ENCODE assay signal across 15 cellular contexts in the genomic region with DNA sequence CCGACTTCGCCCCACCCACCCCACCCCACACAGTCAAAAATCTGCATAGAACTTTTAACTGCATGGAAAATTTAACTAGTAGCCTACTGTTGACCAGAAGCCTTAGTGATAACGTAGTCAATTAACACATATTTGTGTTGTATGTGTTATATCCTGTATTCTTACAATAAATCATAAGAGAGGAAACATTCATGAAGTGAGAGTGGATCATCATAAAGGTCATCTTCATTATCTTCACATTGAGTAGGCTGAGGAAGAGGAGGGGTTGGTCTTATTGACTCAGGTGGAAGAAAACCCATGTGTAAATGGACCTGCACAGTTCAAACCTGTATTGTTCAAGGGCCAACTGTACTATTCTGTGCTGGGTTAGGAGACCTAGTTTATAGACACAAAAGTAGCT.
"Had no signal": no experiment of that assay in that cellular context is flagged by ENCODE, and none has a peak within 500 bp of the region (broad histone marks: within the 10 kb centered on the region; RNA-seq: fewer than 3 reads in every experiment).

No MANE protein-coding gene starts in this region.

- H3K27me3 Mint-ChIP-seq: activated naive CD8-positive, alpha-beta T cell treated with anti-CD3 and anti-CD28 coated beads, Interleukin-2, amount 10 ng/mL, durations not matched to agents 7 days and 5 days; central memory CD8-positive, alpha-beta T cell; naive B cell; type B pancreatic cell had no signal

- DNase-seq: activated CD8-positive, alpha-beta memory T cell treated with anti-CD3 and anti-CD28 coated beads, Interleukin-2, amount 50 U/mL, for 4 hours; activated naive CD8-positive, alpha-beta T cell treated with anti-CD3 and anti-CD28 coated beads, Interleukin-2, amount 10 ng/mL, durations not matched to agents 7 days and 5 days; mesenchymal stem cell; mucosa of descending colon; naive B cell; ovary; psoas muscle; right cardiac atrium; testis had no signal

- ATAC-seq: gastroesophageal sphincter, mucosa of descending colon, psoas muscle, right cardiac atrium had no signal

- H3K4me3 Mint-ChIP-seq: activated naive CD8-positive, alpha-beta T cell treated with anti-CD3 and anti-CD28 coated beads, Interleukin-2, amount 10 ng/mL, durations not matched to agents 7 days and 5 days; activated T-helper 1 cell treated with anti-CD3 and anti-CD28 coated beads, Interleukin-12 subunit alpha, Interleukin-12 subunit beta, Interleukin-2, Interleukin-4 antibody, amounts not matched to agents 30 ng/mL and 10 ng/mL and 1 ng/mL, durations not matched to agents 14 hours and 24 hours and 36 hours; central memory CD8-positive, alpha-beta T cell; naive B cell; type B pancreatic cell had no signal

- H3K27ac Mint-ChIP-seq: activated naive CD8-positive, alpha-beta T cell treated with anti-CD3 and anti-CD28 coated beads, Interleukin-2, amount 10 ng/mL, durations not matched to agents 7 days and 5 days; activated T-helper 1 cell treated with anti-CD3 and anti-CD28 coated beads, Interleukin-12 subunit alpha, Interleukin-12 subunit beta, Interleukin-2, Interleukin-4 antibody, amounts not matched to agents 30 ng/mL and 10 ng/mL and 1 ng/mL, durations not matched to agents 14 hours and 24 hours and 36 hours; type B pancreatic cell had no signal

- H3K27me3 ChIP-seq: esophagus muscularis mucosa, gastroesophageal sphincter, ovary, testis had no signal

- H3K9me3 Mint-ChIP-seq: activated naive CD8-positive, alpha-beta T cell treated with anti-CD3 and anti-CD28 coated beads, Interleukin-2, amount 10 ng/mL, durations not matched to agents 7 days and 5 days; activated T-helper 1 cell treated with anti-CD3 and anti-CD28 coated beads, Interleukin-12 subunit alpha, Interleukin-12 subunit beta, Interleukin-2, Interleukin-4 antibody, amounts not matched to agents 30 ng/mL and 10 ng/mL and 1 ng/mL, durations not matched to agents 14 hours and 24 hours and 36 hours; central memory CD8-positive, alpha-beta T cell; naive B cell; type B pancreatic cell had no signal

- H3K9me3 ChIP-seq: esophagus muscularis mucosa, gastroesophageal sphincter, mucosa of descending colon, ovary, psoas muscle, testis had no signal

- H3K27ac ChIP-seq: coronary artery, esophagus muscularis mucosa, gastroesophageal sphincter, ovary, psoas muscle, testis had no signal
